Comparison of ENCODE assay signal across 8 cellular contexts in genomic region chr5:83430130-83431010, GRCh38. TPM values are rescaled to one million over a fixed set of nuclear protein-coding genes. Genes with fewer than 3 reads are reported as not detected.
DNase-seq lines count a peak whose midpoint lies in the region; ATAC-seq, FAIRE-seq and TF ChIP-seq lines count a peak whose summit lies in the region.

No MANE protein-coding gene starts in this region.

- H3K27me3 ChIP-seq in lower lobe of right lung (ENCODE audit: low read depth), result no peaks in the 10 kb centered on the region

- in situ Hi-C loops in GM13977 (cut with MboI; ENCODE audit: low pct_unique_long_range_greater_than_20kb, low sequenced_read_pairs, unreplicated experiment), result no loop called here

- peaks cover 3% of the 10 kb centered on the region for H3K27me3 Mint-ChIP-seq in activated CD4-positive, alpha-beta T cell treated with anti-CD3 and anti-CD28 coated beads, Interleukin-2, amount 10 ng/mL, durations not matched to agents 24 days and 14 days

- peak; percentile 62 for FAIRE-seq in A204.1 (lab: Jason Lieb, UNC)

- no peak overlapping the region for H3K27ac Mint-ChIP-seq in activated CD4-positive, alpha-beta T cell treated with anti-CD3 and anti-CD28 coated beads, Interleukin-2, amount 10 ng/mL, durations not matched to agents 24 days and 14 days

- peak; percentile 72 for ATAC-seq in HG02970 (IDR thresholded peaks at IDR 0.05; ENCODE audit: low FRiP score, unreplicated experiment)
- peak; percentile 78 to 86 for ATAC-seq in lower lobe of right lung

- no peaks in the 10 kb centered on the region for H3K9me3 Mint-ChIP-seq in activated CD4-positive, alpha-beta T cell treated with anti-CD3 and anti-CD28 coated beads, Interleukin-2, amount 10 ng/mL, durations not matched to agents 24 days and 14 days

- TF ChIP-seq CTCF in GM13977 (IDR thresholded peaks at IDR 0.05; ENCODE audit: extremely low read depth, insufficient read depth, missing control alignments) (peak; percentile 83), lower lobe of right lung (IDR thresholded peaks at IDR 0.05) (peak; percentile 91)

- no peaks in the 10 kb centered on the region for H3K36me3 Mint-ChIP-seq in activated CD4-positive, alpha-beta T cell treated with anti-CD3 and anti-CD28 coated beads, Interleukin-2, amount 10 ng/mL, durations not matched to agents 24 days and 14 days (ENCODE audit: low read depth)

- H3K4me1 ChIP-seq in lower lobe of right lung, result no peaks in the 10 kb centered on the region

- no peak overlapping the region for H3K4me3 ChIP-seq in lower lobe of right lung

- DNase-seq in GM13977 (ENCODE audit: low spot score) (peak; percentile 44), NCI-H226 (peak; percentile 40), ecto neural progenitor cell (ENCODE audit: low spot score) (peak; percentile 71), lower lobe of right lung (peak; percentile 53)
- peak; percentile 87 for DNase-seq in activated CD4-positive, alpha-beta T cell treated with anti-CD3 and anti-CD28 coated beads, Interleukin-2, amount 10 ng/mL, durations not matched to agents 24 days and 14 days
- DNase-seq in stimulated activated CD8-positive, alpha-beta memory T cell treated with anti-CD3 and anti-CD28 coated beads, Interleukin-4, amount 100 ng/mL, for 24 hours (ENCODE audit: low read depth), result peak; percentile 15

- no peaks in the 10 kb centered on the region for H3K9me3 ChIP-seq in lower lobe of right lung

- intact Hi-C loops in activated CD4-positive, alpha-beta T cell treated with anti-CD3 and anti-CD28 coated beads, Interleukin-2, amount 10 ng/mL, durations not matched to agents 24 days and 14 days (cut with micrococcal nuclease), result loop anchor here (1.0 to 2.0 kb wide), 3 partner anchors 790 to 1118 kb away; no protein-coding TSS in a partner anchor
- intact Hi-C loops in lower lobe of right lung (cut with DNase I), result no loop called here

- H3K4me1 Mint-ChIP-seq in activated CD4-positive, alpha-beta T cell treated with anti-CD3 and anti-CD28 coated beads, Interleukin-2, amount 10 ng/mL, durations not matched to agents 24 days and 14 days, result no peaks in the 10 kb centered on the region

- no peak overlapping the region for H3K4me3 Mint-ChIP-seq in activated CD4-positive, alpha-beta T cell treated with anti-CD3 and anti-CD28 coated beads, Interleukin-2, amount 10 ng/mL, durations not matched to agents 24 days and 14 days

- H3K36me3 ChIP-seq in lower lobe of right lung, result no peaks in the 10 kb centered on the region

- H3K27ac ChIP-seq in lower lobe of right lung, result no peak overlapping the region

RNA-seq across cellular contexts. Expression of gene VCAN, which starts 41.2 kb away (rescaled TPM):
- total RNA-seq in activated CD4-positive, alpha-beta T cell treated with anti-CD3 and anti-CD28 coated beads, Interleukin-2, amount 10 ng/mL, durations not matched to agents 24 days and 14 days, result 0.14 TPM in 1 of 2 replicates, not detected in the other
- total RNA-seq in lower lobe of right lung, result 133 TPM

Comparison
In these comparisons a context has a peak if more than half of its experiments do, and no peak if none do; other contexts are left out.
1. DNase-seq: peak in every context shown above with its lines; median percentile 87 in activated CD4-positive, alpha-beta T cell treated with anti-CD3 and anti-CD28 coated beads, Interleukin-2, amount 10 ng/mL, durations not matched to agents 24 days and 14 days; 71 in ecto neural progenitor cell; 53 in lower lobe of right lung; 44 in GM13977; 40 in NCI-H226; 15 in stimulated activated CD8-positive, alpha-beta memory T cell treated with anti-CD3 and anti-CD28 coated beads, Interleukin-4, amount 100 ng/mL, for 24 hours.
2. RNA of gene VCAN, which starts 41.2 kb away (total RNA-seq): 133 TPM in lower lobe of right lung (single experiment); 0.14 TPM in activated CD4-positive, alpha-beta T cell treated with anti-CD3 and anti-CD28 coated beads, Interleukin-2, amount 10 ng/mL, durations not matched to agents 24 days and 14 days; every median in the first group is over 100 times any median in the second.